In the genomic region with DNA sequence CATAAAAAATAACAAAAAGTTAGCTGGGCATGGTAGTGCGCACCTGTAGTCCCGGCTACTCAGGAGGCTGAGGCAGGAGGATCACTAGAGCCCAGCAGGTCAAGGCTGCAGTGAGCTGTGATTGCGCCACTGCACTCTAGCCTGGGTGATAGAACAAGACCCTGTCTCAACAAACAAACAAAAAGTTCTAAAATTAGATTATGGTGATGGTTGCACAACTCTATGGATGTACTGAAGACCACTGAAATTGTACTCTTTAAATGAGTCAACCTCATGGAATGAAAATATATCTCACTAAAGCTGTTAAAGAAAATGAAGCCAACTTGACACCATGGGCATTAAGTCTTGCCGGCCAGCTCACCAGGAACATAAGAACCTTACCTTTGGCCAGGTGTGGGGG, we compare ENCODE assay signal across 1 cellular context.
A peak's percentile ranks its signal among the peaks of the same experiment; 100 is the strongest.
TF ChIP-seq lines count a peak whose summit lies in the region.

No MANE protein-coding gene starts in this region.

TF ChIP-seq in HepG2, 621 proteins besides CTCF, POLR2A, EP300 and RAD21 (continued from another document):
- TF ChIP-seq, protein P1, sequence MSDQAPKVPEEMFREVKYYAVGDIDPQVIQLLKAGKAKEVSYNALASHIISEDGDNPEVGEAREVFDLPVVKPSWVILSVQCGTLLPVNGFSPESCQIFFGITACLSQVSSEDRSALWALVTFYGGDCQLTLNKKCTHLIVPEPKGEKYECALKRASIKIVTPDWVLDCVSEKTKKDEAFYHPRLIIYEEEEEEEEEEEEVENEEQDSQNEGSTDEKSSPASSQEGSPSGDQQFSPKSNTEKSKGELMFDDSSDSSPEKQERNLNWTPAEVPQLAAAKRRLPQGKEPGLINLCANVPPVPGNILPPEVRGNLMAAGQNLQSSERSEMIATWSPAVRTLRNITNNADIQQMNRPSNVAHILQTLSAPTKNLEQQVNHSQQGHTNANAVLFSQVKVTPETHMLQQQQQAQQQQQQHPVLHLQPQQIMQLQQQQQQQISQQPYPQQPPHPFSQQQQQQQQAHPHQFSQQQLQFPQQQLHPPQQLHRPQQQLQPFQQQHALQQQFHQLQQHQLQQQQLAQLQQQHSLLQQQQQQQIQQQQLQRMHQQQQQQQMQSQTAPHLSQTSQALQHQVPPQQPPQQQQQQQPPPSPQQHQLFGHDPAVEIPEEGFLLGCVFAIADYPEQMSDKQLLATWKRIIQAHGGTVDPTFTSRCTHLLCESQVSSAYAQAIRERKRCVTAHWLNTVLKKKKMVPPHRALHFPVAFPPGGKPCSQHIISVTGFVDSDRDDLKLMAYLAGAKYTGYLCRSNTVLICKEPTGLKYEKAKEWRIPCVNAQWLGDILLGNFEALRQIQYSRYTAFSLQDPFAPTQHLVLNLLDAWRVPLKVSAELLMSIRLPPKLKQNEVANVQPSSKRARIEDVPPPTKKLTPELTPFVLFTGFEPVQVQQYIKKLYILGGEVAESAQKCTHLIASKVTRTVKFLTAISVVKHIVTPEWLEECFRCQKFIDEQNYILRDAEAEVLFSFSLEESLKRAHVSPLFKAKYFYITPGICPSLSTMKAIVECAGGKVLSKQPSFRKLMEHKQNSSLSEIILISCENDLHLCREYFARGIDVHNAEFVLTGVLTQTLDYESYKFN (CRISPR knock-in tag; conservative IDR thresholded peaks at IDR 0.05), result peak; percentile 41; the same call in 1 of the 2 replicates
- TF ChIP-seq CHD4 (IDR thresholded peaks at IDR 0.05; ENCODE audit: borderline replicate concordance, low read length) (no peak), NFRKB (IDR thresholded peaks at IDR 0.05) (no peak), KLF15 (CRISPR knock-in tag; IDR thresholded peaks at IDR 0.05; ENCODE audit: borderline replicate concordance) (no peak), GATA4 (IDR thresholded peaks at IDR 0.05; ENCODE audit: borderline replicate concordance, low read depth) (no peak), ZNF713 (CRISPR knock-in tag; IDR thresholded peaks at IDR 0.05) (no peak), ZNF788 (CRISPR knock-in tag; IDR thresholded peaks at IDR 0.05; ENCODE audit: borderline replicate concordance) (no peak), GPN1 (CRISPR knock-in tag; IDR thresholded peaks at IDR 0.05; ENCODE audit: borderline replicate concordance) (no peak), PHF5A (CRISPR knock-in tag; IDR thresholded peaks at IDR 0.05; ENCODE audit: low read depth, unreplicated experiment) (no peak), ZNF660 (CRISPR knock-in tag; IDR thresholded peaks at IDR 0.05; ENCODE audit: borderline replicate concordance, low read depth) (no peak), CBFB (CRISPR knock-in tag; IDR thresholded peaks at IDR 0.05) (no peak), TMF1 (CRISPR knock-in tag; IDR thresholded peaks at IDR 0.05; ENCODE audit: low read depth) (no peak), FOXM1 (CRISPR knock-in tag; IDR thresholded peaks at IDR 0.05) (no peak), HCFC1 (IDR thresholded peaks at IDR 0.05; ENCODE audit: low read depth, low read length) (no peak), ZFP82 (CRISPR knock-in tag; IDR thresholded peaks at IDR 0.05; ENCODE audit: borderline replicate concordance) (no peak), GZF1 (CRISPR knock-in tag; IDR thresholded peaks at IDR 0.05) (no peak), NR2C2 (CRISPR knock-in tag; IDR thresholded peaks at IDR 0.05; ENCODE audit: borderline replicate concordance) (peak; percentile 48; the same call in 1 of the 2 replicates), SMC3 (IDR thresholded peaks at IDR 0.05; ENCODE audit: low read length) (no peak), KLF16 (CRISPR knock-in tag; IDR thresholded peaks at IDR 0.05) (no peak), GATAD2A (CRISPR knock-in tag; IDR thresholded peaks at IDR 0.05) (peak; percentile 65), KLF9 (CRISPR knock-in tag; IDR thresholded peaks at IDR 0.05; ENCODE audit: low read depth) (no peak), FOSL2 (CRISPR knock-in tag; IDR thresholded peaks at IDR 0.05) (peak; percentile 65), JDP2 (CRISPR knock-in tag; IDR thresholded peaks at IDR 0.05; ENCODE audit: borderline replicate concordance) (no peak), ZNF343 (CRISPR knock-in tag; IDR thresholded peaks at IDR 0.05) (no peak), ZNF766 (CRISPR knock-in tag; IDR thresholded peaks at IDR 0.05; ENCODE audit: borderline replicate concordance) (no peak), CREB1 (IDR thresholded peaks at IDR 0.05) (no peak), CREB1 (CRISPR knock-in tag; IDR thresholded peaks at IDR 0.05) (no peak)
- TF ChIP-seq, protein P2, sequence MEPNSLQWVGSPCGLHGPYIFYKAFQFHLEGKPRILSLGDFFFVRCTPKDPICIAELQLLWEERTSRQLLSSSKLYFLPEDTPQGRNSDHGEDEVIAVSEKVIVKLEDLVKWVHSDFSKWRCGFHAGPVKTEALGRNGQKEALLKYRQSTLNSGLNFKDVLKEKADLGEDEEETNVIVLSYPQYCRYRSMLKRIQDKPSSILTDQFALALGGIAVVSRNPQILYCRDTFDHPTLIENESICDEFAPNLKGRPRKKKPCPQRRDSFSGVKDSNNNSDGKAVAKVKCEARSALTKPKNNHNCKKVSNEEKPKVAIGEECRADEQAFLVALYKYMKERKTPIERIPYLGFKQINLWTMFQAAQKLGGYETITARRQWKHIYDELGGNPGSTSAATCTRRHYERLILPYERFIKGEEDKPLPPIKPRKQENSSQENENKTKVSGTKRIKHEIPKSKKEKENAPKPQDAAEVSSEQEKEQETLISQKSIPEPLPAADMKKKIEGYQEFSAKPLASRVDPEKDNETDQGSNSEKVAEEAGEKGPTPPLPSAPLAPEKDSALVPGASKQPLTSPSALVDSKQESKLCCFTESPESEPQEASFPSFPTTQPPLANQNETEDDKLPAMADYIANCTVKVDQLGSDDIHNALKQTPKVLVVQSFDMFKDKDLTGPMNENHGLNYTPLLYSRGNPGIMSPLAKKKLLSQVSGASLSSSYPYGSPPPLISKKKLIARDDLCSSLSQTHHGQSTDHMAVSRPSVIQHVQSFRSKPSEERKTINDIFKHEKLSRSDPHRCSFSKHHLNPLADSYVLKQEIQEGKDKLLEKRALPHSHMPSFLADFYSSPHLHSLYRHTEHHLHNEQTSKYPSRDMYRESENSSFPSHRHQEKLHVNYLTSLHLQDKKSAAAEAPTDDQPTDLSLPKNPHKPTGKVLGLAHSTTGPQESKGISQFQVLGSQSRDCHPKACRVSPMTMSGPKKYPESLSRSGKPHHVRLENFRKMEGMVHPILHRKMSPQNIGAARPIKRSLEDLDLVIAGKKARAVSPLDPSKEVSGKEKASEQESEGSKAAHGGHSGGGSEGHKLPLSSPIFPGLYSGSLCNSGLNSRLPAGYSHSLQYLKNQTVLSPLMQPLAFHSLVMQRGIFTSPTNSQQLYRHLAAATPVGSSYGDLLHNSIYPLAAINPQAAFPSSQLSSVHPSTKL (CRISPR knock-in tag; IDR thresholded peaks at IDR 0.05), result 0 out of 2 replicates have a peak, but pooled peaks have one; percentile 17
- TF ChIP-seq, protein P3, sequence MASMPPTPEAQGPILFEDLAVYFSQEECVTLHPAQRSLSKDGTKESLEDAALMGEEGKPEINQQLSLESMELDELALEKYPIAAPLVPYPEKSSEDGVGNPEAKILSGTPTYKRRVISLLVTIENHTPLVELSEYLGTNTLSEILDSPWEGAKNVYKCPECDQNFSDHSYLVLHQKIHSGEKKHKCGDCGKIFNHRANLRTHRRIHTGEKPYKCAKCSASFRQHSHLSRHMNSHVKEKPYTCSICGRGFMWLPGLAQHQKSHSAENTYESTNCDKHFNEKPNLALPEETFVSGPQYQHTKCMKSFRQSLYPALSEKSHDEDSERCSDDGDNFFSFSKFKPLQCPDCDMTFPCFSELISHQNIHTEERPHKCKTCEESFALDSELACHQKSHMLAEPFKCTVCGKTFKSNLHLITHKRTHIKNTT (CRISPR knock-in tag; IDR thresholded peaks at IDR 0.05), result no peak
- TF ChIP-seq, protein P4, sequence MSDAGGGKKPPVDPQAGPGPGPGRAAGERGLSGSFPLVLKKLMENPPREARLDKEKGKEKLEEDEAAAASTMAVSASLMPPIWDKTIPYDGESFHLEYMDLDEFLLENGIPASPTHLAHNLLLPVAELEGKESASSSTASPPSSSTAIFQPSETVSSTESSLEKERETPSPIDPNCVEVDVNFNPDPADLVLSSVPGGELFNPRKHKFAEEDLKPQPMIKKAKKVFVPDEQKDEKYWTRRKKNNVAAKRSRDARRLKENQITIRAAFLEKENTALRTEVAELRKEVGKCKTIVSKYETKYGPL (CRISPR knock-in tag; IDR thresholded peaks at IDR 0.05), result no peak
- TF ChIP-seq, protein P5, sequence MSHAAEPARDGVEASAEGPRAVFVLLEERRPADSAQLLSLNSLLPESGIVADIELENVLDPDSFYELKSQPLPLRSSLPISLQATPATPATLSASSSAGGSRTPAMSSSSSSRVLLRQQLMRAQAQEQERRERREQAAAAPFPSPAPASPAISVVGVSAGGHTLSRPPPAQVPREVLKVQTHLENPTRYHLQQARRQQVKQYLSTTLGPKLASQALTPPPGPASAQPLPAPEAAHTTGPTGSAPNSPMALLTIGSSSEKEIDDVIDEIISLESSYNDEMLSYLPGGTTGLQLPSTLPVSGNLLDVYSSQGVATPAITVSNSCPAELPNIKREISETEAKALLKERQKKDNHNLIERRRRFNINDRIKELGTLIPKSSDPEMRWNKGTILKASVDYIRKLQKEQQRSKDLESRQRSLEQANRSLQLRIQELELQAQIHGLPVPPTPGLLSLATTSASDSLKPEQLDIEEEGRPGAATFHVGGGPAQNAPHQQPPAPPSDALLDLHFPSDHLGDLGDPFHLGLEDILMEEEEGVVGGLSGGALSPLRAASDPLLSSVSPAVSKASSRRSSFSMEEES (CRISPR knock-in tag; IDR thresholded peaks at IDR 0.05), result no peak
- TF ChIP-seq, protein P6, sequence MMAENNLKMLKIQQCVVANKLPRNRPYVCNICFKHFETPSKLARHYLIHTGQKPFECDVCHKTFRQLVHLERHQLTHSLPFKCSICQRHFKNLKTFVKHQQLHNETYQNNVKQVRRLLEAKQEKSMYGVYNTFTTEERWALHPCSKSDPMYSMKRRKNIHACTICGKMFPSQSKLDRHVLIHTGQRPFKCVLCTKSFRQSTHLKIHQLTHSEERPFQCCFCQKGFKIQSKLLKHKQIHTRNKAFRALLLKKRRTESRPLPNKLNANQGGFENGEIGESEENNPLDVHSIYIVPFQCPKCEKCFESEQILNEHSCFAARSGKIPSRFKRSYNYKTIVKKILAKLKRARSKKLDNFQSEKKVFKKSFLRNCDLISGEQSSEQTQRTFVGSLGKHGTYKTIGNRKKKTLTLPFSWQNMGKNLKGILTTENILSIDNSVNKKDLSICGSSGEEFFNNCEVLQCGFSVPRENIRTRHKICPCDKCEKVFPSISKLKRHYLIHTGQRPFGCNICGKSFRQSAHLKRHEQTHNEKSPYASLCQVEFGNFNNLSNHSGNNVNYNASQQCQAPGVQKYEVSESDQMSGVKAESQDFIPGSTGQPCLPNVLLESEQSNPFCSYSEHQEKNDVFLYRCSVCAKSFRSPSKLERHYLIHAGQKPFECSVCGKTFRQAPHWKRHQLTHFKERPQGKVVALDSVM (CRISPR knock-in tag; IDR thresholded peaks at IDR 0.05), result peak; percentile 99
- TF ChIP-seq, protein P7, sequence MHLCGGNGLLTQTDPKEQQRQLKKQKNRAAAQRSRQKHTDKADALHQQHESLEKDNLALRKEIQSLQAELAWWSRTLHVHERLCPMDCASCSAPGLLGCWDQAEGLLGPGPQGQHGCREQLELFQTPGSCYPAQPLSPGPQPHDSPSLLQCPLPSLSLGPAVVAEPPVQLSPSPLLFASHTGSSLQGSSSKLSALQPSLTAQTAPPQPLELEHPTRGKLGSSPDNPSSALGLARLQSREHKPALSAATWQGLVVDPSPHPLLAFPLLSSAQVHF (CRISPR knock-in tag; IDR thresholded peaks at IDR 0.05), result no peak
- TF ChIP-seq, protein P8, sequence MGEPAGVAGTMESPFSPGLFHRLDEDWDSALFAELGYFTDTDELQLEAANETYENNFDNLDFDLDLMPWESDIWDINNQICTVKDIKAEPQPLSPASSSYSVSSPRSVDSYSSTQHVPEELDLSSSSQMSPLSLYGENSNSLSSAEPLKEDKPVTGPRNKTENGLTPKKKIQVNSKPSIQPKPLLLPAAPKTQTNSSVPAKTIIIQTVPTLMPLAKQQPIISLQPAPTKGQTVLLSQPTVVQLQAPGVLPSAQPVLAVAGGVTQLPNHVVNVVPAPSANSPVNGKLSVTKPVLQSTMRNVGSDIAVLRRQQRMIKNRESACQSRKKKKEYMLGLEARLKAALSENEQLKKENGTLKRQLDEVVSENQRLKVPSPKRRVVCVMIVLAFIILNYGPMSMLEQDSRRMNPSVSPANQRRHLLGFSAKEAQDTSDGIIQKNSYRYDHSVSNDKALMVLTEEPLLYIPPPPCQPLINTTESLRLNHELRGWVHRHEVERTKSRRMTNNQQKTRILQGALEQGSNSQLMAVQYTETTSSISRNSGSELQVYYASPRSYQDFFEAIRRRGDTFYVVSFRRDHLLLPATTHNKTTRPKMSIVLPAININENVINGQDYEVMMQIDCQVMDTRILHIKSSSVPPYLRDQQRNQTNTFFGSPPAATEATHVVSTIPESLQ (CRISPR knock-in tag; conservative IDR thresholded peaks at IDR 0.05), result no peak
- TF ChIP-seq, protein P9, sequence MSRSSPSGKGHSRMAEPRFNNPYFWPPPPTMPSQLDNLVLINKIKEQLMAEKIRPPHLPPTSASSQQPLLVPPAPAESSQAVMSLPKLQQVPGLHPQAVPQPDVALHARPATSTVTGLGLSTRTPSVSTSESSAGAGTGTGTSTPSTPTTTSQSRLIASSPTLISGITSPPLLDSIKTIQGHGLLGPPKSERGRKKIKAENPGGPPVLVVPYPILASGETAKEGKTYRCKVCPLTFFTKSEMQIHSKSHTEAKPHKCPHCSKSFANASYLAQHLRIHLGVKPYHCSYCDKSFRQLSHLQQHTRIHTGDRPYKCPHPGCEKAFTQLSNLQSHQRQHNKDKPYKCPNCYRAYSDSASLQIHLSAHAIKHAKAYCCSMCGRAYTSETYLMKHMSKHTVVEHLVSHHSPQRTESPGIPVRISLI (CRISPR knock-in tag; IDR thresholded peaks at IDR 0.05; ENCODE audit: borderline replicate concordance), result no peak
- TF ChIP-seq, protein P10, sequence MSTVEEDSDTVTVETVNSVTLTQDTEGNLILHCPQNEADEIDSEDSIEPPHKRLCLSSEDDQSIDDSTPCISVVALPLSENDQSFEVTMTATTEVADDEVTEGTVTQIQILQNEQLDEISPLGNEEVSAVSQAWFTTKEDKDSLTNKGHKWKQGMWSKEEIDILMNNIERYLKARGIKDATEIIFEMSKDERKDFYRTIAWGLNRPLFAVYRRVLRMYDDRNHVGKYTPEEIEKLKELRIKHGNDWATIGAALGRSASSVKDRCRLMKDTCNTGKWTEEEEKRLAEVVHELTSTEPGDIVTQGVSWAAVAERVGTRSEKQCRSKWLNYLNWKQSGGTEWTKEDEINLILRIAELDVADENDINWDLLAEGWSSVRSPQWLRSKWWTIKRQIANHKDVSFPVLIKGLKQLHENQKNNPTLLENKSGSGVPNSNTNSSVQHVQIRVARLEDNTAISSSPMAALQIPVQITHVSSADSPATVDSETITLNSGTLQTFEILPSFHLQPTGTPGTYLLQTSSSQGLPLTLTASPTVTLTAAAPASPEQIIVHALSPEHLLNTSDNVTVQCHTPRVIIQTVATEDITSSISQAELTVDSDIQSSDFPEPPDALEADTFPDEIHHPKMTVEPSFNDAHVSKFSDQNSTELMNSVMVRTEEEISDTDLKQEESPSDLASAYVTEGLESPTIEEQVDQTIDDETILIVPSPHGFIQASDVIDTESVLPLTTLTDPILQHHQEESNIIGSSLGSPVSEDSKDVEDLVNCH (CRISPR knock-in tag; IDR thresholded peaks at IDR 0.05), result no peak
- TF ChIP-seq, protein P11, sequence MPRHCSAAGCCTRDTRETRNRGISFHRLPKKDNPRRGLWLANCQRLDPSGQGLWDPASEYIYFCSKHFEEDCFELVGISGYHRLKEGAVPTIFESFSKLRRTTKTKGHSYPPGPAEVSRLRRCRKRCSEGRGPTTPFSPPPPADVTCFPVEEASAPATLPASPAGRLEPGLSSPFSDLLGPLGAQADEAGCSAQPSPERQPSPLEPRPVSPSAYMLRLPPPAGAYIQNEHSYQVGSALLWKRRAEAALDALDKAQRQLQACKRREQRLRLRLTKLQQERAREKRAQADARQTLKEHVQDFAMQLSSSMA (CRISPR knock-in tag; IDR thresholded peaks at IDR 0.05), result no peak
